ENCODE assay signal across 8 cellular contexts in genomic region chr2:48600204-48600813, GRCh38. TPM values are rescaled to one million over a fixed set of nuclear protein-coding genes. Genes with fewer than 3 reads are reported as not detected.
A peak's percentile ranks its signal among the peaks of the same experiment; 100 is the strongest.
DNase-seq lines count a peak whose midpoint lies in the region; ATAC-seq and TF ChIP-seq lines count a peak whose summit lies in the region.

No MANE protein-coding gene starts in this region.

- H3K4me1 ChIP-seq in colonic mucosa, result no peaks in the 10 kb centered on the region

- no peaks in the 10 kb centered on the region for H3K36me3 ChIP-seq in colonic mucosa

- no peak overlapping the region for H3K9ac ChIP-seq in colonic mucosa (ENCODE audit: low read depth in 2 of 2, low read length in 2 of 2)

- DNase-seq in DMS53 (lab: John Stamatoyannopoulos, UW) (peak; percentile 70), NCI-H82 (lab: John Stamatoyannopoulos, UW) (peak; percentile 76), colonic mucosa (no peak), middle frontal gyrus (ENCODE audit: extremely low spot score, low spot score) (peak; percentile 64)
- DNase-seq in stimulated activated CD4-positive, alpha-beta T cell treated with anti-CD3 and anti-CD28 coated beads, Interleukin-12 subunit alpha, Interleukin-12 subunit beta, amount 100 ng/mL, for 4 hours, result no peak

- no peaks in the 10 kb centered on the region for H3K27me3 ChIP-seq in colonic mucosa

- H3K4me3 ChIP-seq in colonic mucosa, result no peak overlapping the region

- ATAC-seq in HG02798 (IDR thresholded peaks at IDR 0.05; ENCODE audit: poor library complexity, unreplicated experiment) (peak; percentile 42), GM18861 (IDR thresholded peaks at IDR 0.05; ENCODE audit: unreplicated experiment) (no peak), GM21390 (IDR thresholded peaks at IDR 0.05; ENCODE audit: unreplicated experiment) (no peak)

- TF ChIP-seq CTCF in colonic mucosa (IDR thresholded peaks at IDR 0.05), result peak; percentile 51

- H3K9me3 ChIP-seq in colonic mucosa, result no peaks in the 10 kb centered on the region

- intact Hi-C loops in colonic mucosa (cut with DNase I), result loop anchor here (5.0 kb wide), 1 partner anchor 127 kb away; no protein-coding TSS in a partner anchor

- no peak overlapping the region for H3K27ac ChIP-seq in colonic mucosa

RNA-seq across cellular contexts. Expression of gene GTF2A1L, which starts 17.3 kb away (rescaled TPM):
- 1 to 10 TPM in 1 of 2 donors, not detected in 1; 1.5 TPM for total RNA-seq in colonic mucosa

Comparison
In these comparisons a context has a peak if more than half of its experiments do, and no peak if none do; other contexts are left out.
1. DNase-seq: peak in DMS53 (single experiment), NCI-H82 (single experiment) and middle frontal gyrus (single experiment); none in colonic mucosa (single experiment) and stimulated activated CD4-positive, alpha-beta T cell treated with anti-CD3 and anti-CD28 coated beads, Interleukin-12 subunit alpha, Interleukin-12 subunit beta, amount 100 ng/mL, for 4 hours (single experiment).